In the genomic region with DNA sequence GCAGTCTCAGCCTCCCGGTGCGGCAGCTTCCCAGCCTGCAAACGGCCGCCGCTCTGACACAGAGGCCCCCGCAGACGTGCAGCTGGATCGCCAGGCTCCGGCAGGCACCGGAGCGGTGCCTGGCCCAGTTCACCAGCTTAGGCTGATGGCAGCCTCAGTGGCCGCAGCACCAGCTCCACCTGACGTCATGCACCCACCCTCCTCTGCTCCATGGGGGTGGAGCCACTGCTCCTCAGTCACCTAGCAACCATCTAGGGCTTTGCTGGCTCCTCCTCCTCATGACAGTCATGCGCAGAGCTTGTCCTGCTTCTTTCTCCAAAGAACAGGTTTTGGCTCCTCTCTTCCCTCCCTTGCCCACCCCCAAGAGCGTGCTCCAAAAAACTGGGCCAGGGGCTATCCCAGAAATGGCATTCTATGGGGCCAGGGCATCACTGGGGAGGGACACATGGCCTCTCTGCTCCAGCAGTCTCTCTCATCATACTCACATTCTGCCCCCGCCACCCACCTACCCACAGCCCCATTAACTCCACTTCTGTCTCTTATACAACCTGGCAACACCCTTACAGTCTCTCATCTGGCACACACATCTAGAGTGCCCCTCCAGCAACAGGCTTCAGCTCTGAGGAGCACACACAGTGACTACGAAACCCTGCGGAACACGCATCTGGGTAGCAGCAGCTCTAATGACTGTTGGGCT, we compare ENCODE assay signal across 9 cellular contexts. TPM values are rescaled to one million over a fixed set of nuclear protein-coding genes. Genes with fewer than 3 reads are reported as not detected.
A peak's percentile ranks its signal among the peaks of the same experiment; 100 is the strongest.
DNase-seq lines count a peak whose midpoint lies in the region; ATAC-seq, FAIRE-seq and TF ChIP-seq lines count a peak whose summit lies in the region.
"Had no signal": no experiment of that assay in that cellular context is flagged by ENCODE, and none has a peak within 500 bp of the region (broad histone marks: within the 10 kb centered on the region; RNA-seq: fewer than 3 reads in every experiment).

No MANE protein-coding gene starts in this region.

- no peaks in the 10 kb centered on the region for H3K9me3 Mint-ChIP-seq in osteocyte (ENCODE audit: unreplicated experiment)
- H3K9me3 Mint-ChIP-seq: activated naive CD8-positive, alpha-beta T cell treated with anti-CD3 and anti-CD28 coated beads, Interleukin-2, amount 10 ng/mL, durations not matched to agents 7 days and 5 days had no signal

- peaks cover 16% of the 10 kb centered on the region for H3K4me1 Mint-ChIP-seq in osteocyte (ENCODE audit: unreplicated experiment)

- peak; percentile 67 for FAIRE-seq in frontal cortex (lab: Jason Lieb, UNC)

- ATAC-seq in HG03097 (IDR thresholded peaks at IDR 0.05; ENCODE audit: low FRiP score, unreplicated experiment): no peak

- H3K4me3 Mint-ChIP-seq in osteocyte (ENCODE audit: unreplicated experiment): no peak overlapping the region
- H3K4me3 Mint-ChIP-seq: activated naive CD8-positive, alpha-beta T cell treated with anti-CD3 and anti-CD28 coated beads, Interleukin-2, amount 10 ng/mL, durations not matched to agents 7 days and 5 days had no signal

- DNase-seq in NT2/D1 (ENCODE audit: low read depth, low spot score) (peak; percentile 36), frontal cortex (ENCODE audit: low spot score in 2 of 2) (peak; percentile 80 to 96), non-pigmented ciliary epithelial cell (ENCODE audit: low read depth) (peak; percentile 71), AML-193 (lab: John Stamatoyannopoulos, UW) (no peak), osteocyte (ENCODE audit: extremely low spot score, unreplicated experiment) (no peak)
- no peak for DNase-seq in stimulated activated CD8-positive, alpha-beta memory T cell treated with anti-CD3 and anti-CD28 coated beads, Interleukin-4, amount 100 ng/mL, for 48 hours
- DNase-seq: activated naive CD8-positive, alpha-beta T cell treated with anti-CD3 and anti-CD28 coated beads, Interleukin-2, amount 10 ng/mL, durations not matched to agents 7 days and 5 days had no signal

- H3K9me3 ChIP-seq in ES-I3 (ENCODE audit: control insufficient read depth, insufficient read depth, low read length) (no peaks in the 10 kb centered on the region), NT2/D1 (ENCODE audit: insufficient read depth, low read length) (no peaks in the 10 kb centered on the region)

- H3K4me1 ChIP-seq in ES-I3 (ENCODE audit: insufficient read depth, low read length) (peaks cover 18% of the 10 kb centered on the region), NT2/D1 (ENCODE audit: insufficient read depth, insufficient read length) (peaks cover 14% of the 10 kb centered on the region)

- peaks cover 6% of the 10 kb centered on the region for H3K36me3 ChIP-seq in ES-I3 (ENCODE audit: insufficient read depth, low read length)
- peaks cover 87% of the 10 kb centered on the region for H3K36me3 ChIP-seq in NT2/D1 (ENCODE audit: insufficient read depth, insufficient read length, low read length)

- no peaks in the 10 kb centered on the region for H3K27me3 Mint-ChIP-seq in osteocyte (ENCODE audit: unreplicated experiment)
- H3K27me3 Mint-ChIP-seq: activated naive CD8-positive, alpha-beta T cell treated with anti-CD3 and anti-CD28 coated beads, Interleukin-2, amount 10 ng/mL, durations not matched to agents 7 days and 5 days had no signal

- H3K9ac ChIP-seq in ES-I3 (ENCODE audit: low read depth, low read length): peak overlapping the region; percentile 41
- H3K9ac ChIP-seq in NT2/D1 (ENCODE audit: insufficient read length, low read depth): peak overlapping the region; percentile 65

- H3K27ac Mint-ChIP-seq in osteocyte (ENCODE audit: unreplicated experiment): no peak overlapping the region

- no peaks in the 10 kb centered on the region for H3K27me3 ChIP-seq in NT2/D1 (ENCODE audit: insufficient read depth, insufficient read length)

- no peak for TF ChIP-seq CTCF in osteocyte (IDR thresholded peaks at IDR 0.05)

- H3K4me3 ChIP-seq in NT2/D1 (ENCODE audit: insufficient read length, low read depth): peak overlapping the region; percentile 31

- peaks cover 38% of the 10 kb centered on the region for H3K36me3 Mint-ChIP-seq in osteocyte (ENCODE audit: unreplicated experiment)

RNA-seq across cellular contexts. Expression of a gene that starts 5.5 kb away (rescaled TPM):
- total RNA-seq in frontal cortex: 111 TPM
- total RNA-seq in osteocyte: 182 and 186 TPM in 2 replicates

RNA-seq across cellular contexts. Expression of a gene that starts 31.4 kb away (rescaled TPM):
- total RNA-seq in frontal cortex: 1.2 TPM
- total RNA-seq in osteocyte: 1.6 and 2.3 TPM in 2 replicates

RNA-seq across cellular contexts. Expression of a gene that starts 46.8 kb away (rescaled TPM):
- total RNA-seq in frontal cortex (0.41 TPM), osteocyte (2.4 and 2.8 TPM in 2 replicates)

RNA-seq across cellular contexts. Expression of a gene that starts 46.9 kb away (rescaled TPM):
- 38.7 TPM for total RNA-seq in frontal cortex
- total RNA-seq in osteocyte: 15.8 and 16.2 TPM in 2 replicates

Comparison
In these comparisons a context has a peak if more than half of its experiments do, and no peak if none do; other contexts are left out.
1. DNase-seq: peak in NT2/D1 (single experiment), frontal cortex (2 of 2) and non-pigmented ciliary epithelial cell (single experiment); none in stimulated activated CD8-positive, alpha-beta memory T cell treated with anti-CD3 and anti-CD28 coated beads, Interleukin-4, amount 100 ng/mL, for 48 hours (single experiment), AML-193 (0 of 2) and osteocyte (single experiment).